In the genomic region with DNA sequence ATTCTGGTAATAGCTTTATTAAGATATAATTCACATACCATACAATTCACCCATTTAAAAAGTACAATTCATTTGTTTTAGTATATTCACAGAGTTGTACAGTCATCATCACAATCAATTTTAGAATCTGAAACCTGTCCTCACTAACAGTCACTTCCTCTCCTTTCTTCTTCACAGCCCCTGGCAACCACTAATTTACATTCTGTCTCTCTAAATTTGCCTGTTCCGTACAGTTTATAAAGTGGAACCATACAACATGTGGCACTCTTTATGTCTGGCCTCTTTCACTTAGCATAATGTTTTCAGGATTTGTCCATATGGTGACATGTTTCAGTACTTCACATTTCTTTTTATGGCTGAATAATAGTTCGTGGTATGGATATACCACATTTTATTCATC, we compare ENCODE assay signal across 13 cellular contexts. TPM values are rescaled to one million over a fixed set of nuclear protein-coding genes. Genes with fewer than 3 reads are reported as not detected.
DNase-seq lines count a peak whose midpoint lies in the region; ATAC-seq and TF ChIP-seq lines count a peak whose summit lies in the region.
"Had no signal": no experiment of that assay in that cellular context is flagged by ENCODE, and none has a peak within 500 bp of the region (broad histone marks: within the 10 kb centered on the region; RNA-seq: fewer than 3 reads in every experiment).

No MANE protein-coding gene starts in this region.

- H3K27ac ChIP-seq in DOHH2 (ENCODE audit: low read depth, low read length), result peak overlapping the region; percentile 68
- H3K27ac ChIP-seq: breast epithelium, ovary had no signal

- H3K79me2 ChIP-seq in DOHH2 (ENCODE audit: control insufficient read depth, low read length), result no peaks in the 10 kb centered on the region

- peak; percentile 98 for ATAC-seq in GM19043 (IDR thresholded peaks at IDR 0.05; ENCODE audit: low read depth, unreplicated experiment)
- ATAC-seq in HG02981 (IDR thresholded peaks at IDR 0.05; ENCODE audit: unreplicated experiment), result peak; percentile 98
- ATAC-seq in left ventricle myocardium superior, result no peak

- no peaks in the 10 kb centered on the region for H3K9me2 ChIP-seq in DOHH2 (replicated peaks; ENCODE audit: control insufficient read depth, low read length)

- peak overlapping the region; percentile 77 for H3K4me2 ChIP-seq in DOHH2 (ENCODE audit: low read length)

- peaks cover 10% of the 10 kb centered on the region for H3K9me3 ChIP-seq in DOHH2 (ENCODE audit: control insufficient read depth, insufficient read depth, low read length)
- H3K9me3 ChIP-seq: ovary had no signal

- intact Hi-C loops in left ventricle myocardium superior (cut with micrococcal nuclease), result no loop called here

- peak overlapping the region; percentile 65 for H3K4me3 ChIP-seq in DOHH2 (ENCODE audit: low read length)
- H3K4me3 ChIP-seq: breast epithelium, ovary had no signal

- no peak for TF ChIP-seq CTCF in DOHH2 (IDR thresholded peaks at IDR 0.05; ENCODE audit: low read depth, low read length, poor library complexity, severe bottlenecking)

- peaks cover 29% of the 10 kb centered on the region for H3K4me1 ChIP-seq in DOHH2 (ENCODE audit: control insufficient read depth, low read length)
- H3K4me1 ChIP-seq: breast epithelium had no signal

- peak; percentile 35; the same call in 1 of the 2 replicates for TF ChIP-seq POLR2A in Raji (IDR thresholded peaks at IDR 0.05; ENCODE audit: insufficient read depth, low read depth, low read length)

- no peaks in the 10 kb centered on the region for H3F3A ChIP-seq in DOHH2 (ENCODE audit: control insufficient read depth, insufficient read depth)

- no peaks in the 10 kb centered on the region; the same call in 1 of the 2 replicates for H3K36me3 ChIP-seq in DOHH2 (ENCODE audit: control insufficient read depth, low read length)
- H3K36me3 ChIP-seq: breast epithelium, ovary had no signal

- no peak for DNase-seq in NCI-H1105 treated with DMSO at 0.1 percent for 48 hours (lab: John Stamatoyannopoulos, UW)
- DNase-seq in left ventricle myocardium superior, result no peak
- DNase-seq in amniotic stem cell (lab: John Stamatoyannopoulos, UW), result no peak
- DNase-seq in HPDE6-E6E7 (ENCODE audit: extremely low spot score), result no peak
- DNase-seq: KG1, ovary had no signal

- no peaks in the 10 kb centered on the region for H3K27me3 ChIP-seq in DOHH2 (ENCODE audit: control insufficient read depth, low read length)
- H3K27me3 ChIP-seq: breast epithelium, ovary had no signal

- H4K20me1 ChIP-seq in DOHH2 (ENCODE audit: control insufficient read depth, insufficient read depth, low read depth, low read length), result no peaks in the 10 kb centered on the region

RNA-seq across cellular contexts. Expression of gene ERICH6, which starts 22.7 kb away (rescaled TPM):
- total RNA-seq in left ventricle myocardium superior, result not detected
- total RNA-seq: Daoy; T-helper 2 cell treated with Interferon-gamma antibody and Interleukin-4, amounts not matched to agents 100 ng/mL and 5 ng/mL, for 36 hours had no signal
